In genomic region chr15:99956820-99957641, GRCh38 we compare ENCODE assay signal across 31 cellular contexts.
DNase-seq lines count a peak whose midpoint lies in the region; ATAC-seq and TF ChIP-seq lines count a peak whose summit lies in the region.
"Had no signal": no experiment of that assay in that cellular context is flagged by ENCODE, and none has a peak within 500 bp of the region (broad histone marks: within the 10 kb centered on the region; RNA-seq: fewer than 3 reads in every experiment).

No MANE protein-coding gene starts in this region.

- no peaks in the 10 kb centered on the region for H3K27me3 Mint-ChIP-seq in neural crest cell (ENCODE audit: low read depth)

- H3K4me3 Mint-ChIP-seq in neural crest cell = no peak overlapping the region
- H3K4me3 Mint-ChIP-seq: activated CD8-positive, alpha-beta T cell treated with anti-CD3 and anti-CD28 coated beads, Interleukin-2, amount 10 ng/mL, durations not matched to agents 7 days and 5 days; activated naive CD8-positive, alpha-beta T cell treated with anti-CD3 and anti-CD28 coated beads, Interleukin-2, amount 10 ng/mL, durations not matched to agents 7 days and 5 days; activated T-cell treated with anti-CD3 and anti-CD28 coated beads, Interleukin-2, amount 50 U/mL, for 24 hours; CD8-positive, alpha-beta T cell; nephron; stimulated activated naive CD8-positive, alpha-beta T cell treated with anti-CD3 and anti-CD28 coated beads, Interleukin-15, amount 100 ng/mL, for 72 hours had no signal

- peaks cover 3% of the 10 kb centered on the region for H3K9me3 Mint-ChIP-seq in neural crest cell
- H3K9me3 Mint-ChIP-seq: activated naive CD8-positive, alpha-beta T cell treated with anti-CD3 and anti-CD28 coated beads, Interleukin-2, amount 10 ng/mL, durations not matched to agents 7 days and 5 days; activated T-cell treated with anti-CD3 and anti-CD28 coated beads, Interleukin-2, amount 50 U/mL, for 24 hours; CD8-positive, alpha-beta T cell; nephron; stimulated activated naive CD8-positive, alpha-beta T cell treated with anti-CD3 and anti-CD28 coated beads, Interleukin-15, amount 100 ng/mL, for 72 hours had no signal

- no peak for ATAC-seq in Right ventricle myocardium inferior
- ATAC-seq: activated CD8-positive, alpha-beta T cell treated with anti-CD3 and anti-CD28 coated beads, Interleukin-2, amount 10 ng/mL, durations not matched to agents 7 days and 5 days; CD8-positive, alpha-beta T cell; stimulated activated naive CD8-positive, alpha-beta T cell treated with anti-CD3 and anti-CD28 coated beads, Interleukin-15, amount 100 ng/mL, for 72 hours had no signal

- no peak overlapping the region for H3K27ac ChIP-seq in right atrium auricular region
- H3K27ac ChIP-seq: cardiac muscle cell, heart left ventricle, parathyroid adenoma, PC-9 had no signal

- intact Hi-C loops in Right ventricle myocardium inferior (cut with DNase I) = no loop called here

- H3K27me3 ChIP-seq in right atrium auricular region = no peaks in the 10 kb centered on the region
- H3K27me3 ChIP-seq: BE2C, cardiac muscle cell had no signal

- POLR2A ChIA-PET in HEK293T (lab: Yijun Ruan, JAX) = no interaction called here

- no peak overlapping the region for H3K4me3 ChIP-seq in right atrium auricular region
- H3K4me3 ChIP-seq: cardiac muscle cell, heart left ventricle, PC-9 had no signal

- H3K4me1 ChIP-seq in right atrium auricular region = no peaks in the 10 kb centered on the region
- H3K4me1 ChIP-seq: BE2C, heart left ventricle, parathyroid adenoma had no signal

- DNase-seq in right atrium auricular region (ENCODE audit: low spot score) (peak; percentile 44), Right ventricle myocardium inferior (ENCODE audit: missing footprints) (no peak), ecto neural progenitor cell (ENCODE audit: low spot score) (peak; percentile 19), neural crest cell (ENCODE audit: low read depth, low spot score) (no peak), NCI-H774 (lab: John Stamatoyannopoulos, UW) (no peak), NCI-H446 treated with DMSO at 0.1 percent for 48 hours (lab: John Stamatoyannopoulos, UW) (no peak), GM13977 (ENCODE audit: low spot score) (no peak), HEK293T (ENCODE audit: extremely low spot score) (no peak)
- DNase-seq: activated CD4-positive, CD25-positive, alpha-beta regulatory T cell treated with anti-CD3 and anti-CD28 coated beads, Interleukin-2, amount 50 U/mL, for 72 hours; activated CD8-positive, alpha-beta T cell treated with anti-CD3 and anti-CD28 coated beads, Interleukin-2, amount 10 ng/mL, durations not matched to agents 7 days and 5 days; activated gamma-delta T cell treated with Interleukin-2 at 50 U/mL for 16 hours; activated naive CD8-positive, alpha-beta T cell treated with anti-CD3 and anti-CD28 coated beads, Interleukin-2, amount 10 ng/mL, durations not matched to agents 7 days and 5 days; activated T-cell treated with anti-CD3 and anti-CD28 coated beads, Interleukin-2, amount 50 U/mL, for 24 hours; aorta; BE2C; kidney glomerular epithelial cell; mammary epithelial cell; NCI-H1417 treated with DMSO at 0.1 percent for 48 hours; NCI-H2029 treated with DMSO at 0.1 percent for 48 hours; NCI-H526; NK-92 treated with Interleukin-12 subunit alpha and Interleukin-12 subunit beta, amount 100 ng/mL, for 24 hours; PC-9; SHP77 treated with DMSO at 0.1 percent for 48 hours; stimulated activated CD4-positive, alpha-beta T cell treated with anti-CD3 and anti-CD28 coated beads, Interleukin-2, amount 100 ng/mL, for 24 hours; T-helper 2 cell had no signal

- no peaks in the 10 kb centered on the region for H3K36me3 ChIP-seq in right atrium auricular region
- H3K36me3 ChIP-seq: BE2C, cardiac muscle cell, heart left ventricle had no signal

- H3K36me3 Mint-ChIP-seq in neural crest cell (ENCODE audit: low read depth) = no peaks in the 10 kb centered on the region
- H3K36me3 Mint-ChIP-seq: activated naive CD8-positive, alpha-beta T cell treated with anti-CD3 and anti-CD28 coated beads, Interleukin-2, amount 10 ng/mL, durations not matched to agents 7 days and 5 days; CD8-positive, alpha-beta T cell had no signal

- CTCF ChIA-PET in HEK293T (lab: Yijun Ruan, JAX) = no interaction called here

- in situ Hi-C loops in GM13977 (cut with MboI; ENCODE audit: low pct_unique_long_range_greater_than_20kb, low sequenced_read_pairs, unreplicated experiment) = no loop called here

- H3K9me3 ChIP-seq in right atrium auricular region = no peaks in the 10 kb centered on the region
- H3K9me3 ChIP-seq: BE2C had no signal

- H3K4me1 Mint-ChIP-seq in neural crest cell = peaks cover 4% of the 10 kb centered on the region

- TF ChIP-seq CTCF in right atrium auricular region (IDR thresholded peaks at IDR 0.05) = no peak
- TF ChIP-seq CTCF in neural crest cell (conservative IDR thresholded peaks at IDR 0.05) = no peak
- TF ChIP-seq CTCF in GM13977 (IDR thresholded peaks at IDR 0.05; ENCODE audit: extremely low read depth, insufficient read depth, missing control alignments) = no peak

- peak overlapping the region; percentile 10 for H3K27ac Mint-ChIP-seq in neural crest cell (ENCODE audit: unreplicated experiment)
- H3K27ac Mint-ChIP-seq: activated CD8-positive, alpha-beta T cell treated with anti-CD3 and anti-CD28 coated beads, Interleukin-2, amount 10 ng/mL, durations not matched to agents 7 days and 5 days; activated naive CD8-positive, alpha-beta T cell treated with anti-CD3 and anti-CD28 coated beads, Interleukin-2, amount 10 ng/mL, durations not matched to agents 7 days and 5 days; activated T-cell treated with anti-CD3 and anti-CD28 coated beads, Interleukin-2, amount 50 U/mL, for 24 hours; CD8-positive, alpha-beta T cell; nephron; stimulated activated naive CD8-positive, alpha-beta T cell treated with anti-CD3 and anti-CD28 coated beads, Interleukin-15, amount 100 ng/mL, for 72 hours had no signal

TF ChIP-seq in HEK293T, 16 proteins besides CTCF, POLR2A, EP300 and RAD21:
- no peak for TF ChIP-seq ELF4 (IDR thresholded peaks at IDR 0.05)
- TF ChIP-seq FOXM1 (IDR thresholded peaks at IDR 0.05; ENCODE audit: borderline replicate concordance) = no peak
- TF ChIP-seq BHLHE40 (IDR thresholded peaks at IDR 0.05; ENCODE audit: borderline replicate concordance) = no peak
- TF ChIP-seq L3MBTL2 (conservative IDR thresholded peaks at IDR 0.05) = no peak
- TF ChIP-seq HDGF (IDR thresholded peaks at IDR 0.05; ENCODE audit: borderline replicate concordance) = no peak
- no peak for TF ChIP-seq SUZ12 (IDR thresholded peaks at IDR 0.05)
- TF ChIP-seq ARNT (IDR thresholded peaks at IDR 0.05) = no peak
- TF ChIP-seq CTBP1 (IDR thresholded peaks at IDR 0.05; ENCODE audit: borderline replicate concordance) = no peak
- TF ChIP-seq SP1 (IDR thresholded peaks at IDR 0.05) = no peak
- no peak for TF ChIP-seq ZNF384 (IDR thresholded peaks at IDR 0.05)

Comparison
In these comparisons a context has a peak if more than half of its experiments do, and no peak if none do; other contexts are left out.
1. DNase-seq: peak in right atrium auricular region (single experiment) and ecto neural progenitor cell (single experiment); none in Right ventricle myocardium inferior (single experiment), neural crest cell (single experiment), NCI-H774 (single experiment), NCI-H446 treated with DMSO at 0.1 percent for 48 hours (single experiment), GM13977 (single experiment) and HEK293T (single experiment).